In the genomic region with DNA sequence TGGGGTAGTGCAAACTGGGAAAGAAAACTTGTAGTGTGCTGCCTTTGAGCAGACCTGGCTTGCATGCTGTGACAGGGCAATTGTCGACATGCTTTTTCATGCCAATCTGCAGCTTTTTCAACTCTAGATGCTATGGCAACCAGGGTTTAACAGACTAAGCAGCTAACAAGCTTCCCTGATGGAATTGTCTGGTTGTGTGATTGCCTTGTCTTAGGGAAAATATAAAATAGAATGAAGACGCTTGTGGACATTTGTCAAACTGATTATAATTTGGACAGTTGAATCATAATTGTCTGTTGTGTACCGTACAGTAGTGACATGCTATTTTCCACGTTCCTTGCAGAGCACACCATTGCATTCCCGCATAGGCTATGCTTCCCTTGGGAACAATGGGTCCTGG, we compare ENCODE assay signal across 27 cellular contexts.
A peak's percentile ranks its signal among the peaks of the same experiment; 100 is the strongest.
DNase-seq lines count a peak whose midpoint lies in the region; ATAC-seq, FAIRE-seq and TF ChIP-seq lines count a peak whose summit lies in the region.
"Had no signal": no experiment of that assay in that cellular context is flagged by ENCODE, and none has a peak within 500 bp of the region (broad histone marks: within the 10 kb centered on the region; RNA-seq: fewer than 3 reads in every experiment).

No MANE protein-coding gene starts in this region.

- H3K9me1 ChIP-seq in K562 (ENCODE audit: control insufficient read depth, insufficient read depth, low read length) = no peaks in the 10 kb centered on the region

- H3K36me3 Mint-ChIP-seq in MCF 10A (ENCODE audit: insufficient read depth, unreplicated experiment) = no peaks in the 10 kb centered on the region
- H3K36me3 Mint-ChIP-seq: T-cell had no signal

- BruUV-seq in mammary epithelial cell (replicated peaks; lab: Mats Ljungman, UMichigan) (no TSS peak), MCF 10A (replicated peaks; lab: Mats Ljungman, UMichigan) (no TSS peak), K562 (replicated peaks; lab: Mats Ljungman, UMichigan) (no TSS peak)

- dilution Hi-C loops in mammary epithelial cell (cut with HindIII; ENCODE audit: low sequenced_read_pairs) = no loop called here

- TF ChIP-seq CTCF in mammary epithelial cell (conservative IDR thresholded peaks at IDR 0.05 in 1 of 2, IDR thresholded peaks at IDR 0.05 in 1 of 2; ENCODE audit: extremely low read depth in 1 of 2, insufficient read depth in 1 of 2, low read depth in 1 of 2, low read length in 2 of 2) (no peak), MCF 10A (IDR thresholded peaks at IDR 0.05; ENCODE audit: unreplicated experiment) (no peak), K562 (IDR thresholded peaks at IDR 0.05 in 2 of 3, conservative IDR thresholded peaks at IDR 0.05 in 1 of 3; ENCODE audit: insufficient read depth in 2 of 3, low read depth in 1 of 3, low read length in 3 of 3) (no peak), transverse colon (IDR thresholded peaks at IDR 0.05) (no peak), hepatocyte (IDR thresholded peaks at IDR 0.05; ENCODE audit: poor library complexity) (no peak)

- no peaks in the 10 kb centered on the region for H3K9me2 ChIP-seq in hepatocyte (replicated peaks; ENCODE audit: insufficient read depth)

- TF ChIP-seq EP300 in K562 (IDR thresholded peaks at IDR 0.05; ENCODE audit: low read length) (no peak), transverse colon (IDR thresholded peaks at IDR 0.05; ENCODE audit: low read depth) (no peak)

- H3K27me3 ChIP-seq in mammary epithelial cell (ENCODE audit: insufficient read depth, low read length) (no peaks in the 10 kb centered on the region), K562 (ENCODE audit: control insufficient read depth in 2 of 2, insufficient read depth in 2 of 2, low read length in 2 of 2) (no peaks in the 10 kb centered on the region), transverse colon (no peaks in the 10 kb centered on the region), hepatocyte (no peaks in the 10 kb centered on the region)
- H3K27me3 ChIP-seq: thyroid gland had no signal

- H3K36me3 ChIP-seq in mammary epithelial cell (ENCODE audit: insufficient read depth, low read length) (no peaks in the 10 kb centered on the region), K562 (ENCODE audit: control insufficient read depth, insufficient read depth, low read length) (no peaks in the 10 kb centered on the region), transverse colon (no peaks in the 10 kb centered on the region), hepatocyte (replicated peaks; ENCODE audit: insufficient read depth, low read depth) (no peaks in the 10 kb centered on the region)
- H3K36me3 ChIP-seq: thyroid gland had no signal

- H4K20me1 ChIP-seq in mammary epithelial cell (ENCODE audit: insufficient read depth, low read length) (no peaks in the 10 kb centered on the region), K562 (replicated peaks; ENCODE audit: control insufficient read depth, insufficient read depth, low read length) (no peaks in the 10 kb centered on the region), hepatocyte (ENCODE audit: insufficient read depth, poor library complexity, severe bottlenecking) (no peaks in the 10 kb centered on the region)

- H3K4me3 ChIP-seq in mammary epithelial cell (replicated peaks in 1 of 3; ENCODE audit: insufficient read depth in 1 of 3, low read depth in 2 of 3, low read length in 3 of 3) = no peak overlapping the region
- H3K4me3 ChIP-seq in K562 = no peak overlapping the region
- no peak overlapping the region for H3K4me3 ChIP-seq in transverse colon
- no peak overlapping the region for H3K4me3 ChIP-seq in hepatocyte
- H3K4me3 ChIP-seq: coronary artery, PC-9, smooth muscle cell, thyroid gland had no signal

- H3K27ac ChIP-seq in mammary epithelial cell (ENCODE audit: insufficient read depth, low read depth, low read length) (no peak overlapping the region), K562 (ENCODE audit: extremely low read depth, low read depth, low read length) (no peak overlapping the region), transverse colon (no peak overlapping the region), hepatocyte (no peak overlapping the region)
- H3K27ac ChIP-seq: coronary artery, PC-9, thyroid gland had no signal

- H3K4me2 ChIP-seq in mammary epithelial cell (ENCODE audit: insufficient read depth, low read depth, low read length) (no peak overlapping the region), K562 (ENCODE audit: insufficient read depth, low read length) (no peak overlapping the region), hepatocyte (no peak overlapping the region)
- H3K4me2 ChIP-seq: PC-9, smooth muscle cell had no signal

- H2AFZ ChIP-seq in mammary epithelial cell (ENCODE audit: low read depth, low read length) (no peak overlapping the region), K562 (ENCODE audit: low read depth, low read length) (no peak overlapping the region), hepatocyte (no peak overlapping the region)
- H2AFZ ChIP-seq: PC-9 had no signal

- intact Hi-C loops in mammary epithelial cell (cut with micrococcal nuclease) = no loop called here
- intact Hi-C loops in MCF 10A (cut with micrococcal nuclease) = no loop called here
- intact Hi-C loops in K562 (cut with micrococcal nuclease) = no loop called here
- intact Hi-C loops in transverse colon (cut with DNase I; ENCODE audit: low total_unique reads) = no loop called here

- no peaks in the 10 kb centered on the region for H3K9me3 Mint-ChIP-seq in MCF 10A (ENCODE audit: unreplicated experiment)

- H3K4me1 ChIP-seq in mammary epithelial cell (ENCODE audit: insufficient read depth, low read length) = no peaks in the 10 kb centered on the region
- H3K4me1 ChIP-seq in K562 (replicated peaks in 1 of 2; ENCODE audit: control insufficient read depth in 2 of 2, insufficient read depth in 2 of 2, low read length in 2 of 2) = no peaks in the 10 kb centered on the region
- no peaks in the 10 kb centered on the region for H3K4me1 ChIP-seq in transverse colon
- H3K4me1 ChIP-seq in hepatocyte (ENCODE audit: insufficient read depth) = no peaks in the 10 kb centered on the region
- H3K4me1 ChIP-seq: thyroid gland had no signal

- H3K9ac ChIP-seq in mammary epithelial cell (ENCODE audit: insufficient read depth, low read length) (peak overlapping the region; percentile 5), K562 (ENCODE audit: insufficient read depth in 1 of 2, low read depth in 2 of 2, low read length in 2 of 2) (no peak overlapping the region)

- no peak overlapping the region for H3K4me3 Mint-ChIP-seq in MCF 10A (ENCODE audit: unreplicated experiment)
- H3K4me3 Mint-ChIP-seq: activated CD8-positive, alpha-beta T cell treated with anti-CD3 and anti-CD28 coated beads, Interleukin-2, amount 10 ng/mL, durations not matched to agents 7 days and 5 days; B cell; T-cell had no signal

- peak; percentile 19 for FAIRE-seq in K562 (lab: Jason Lieb, UNC)
- FAIRE-seq: endometrium had no signal

- no peaks in the 10 kb centered on the region for H3K9me3 ChIP-seq in mammary epithelial cell (replicated peaks; ENCODE audit: insufficient read depth, low read length)
- H3K9me3 ChIP-seq in K562 (replicated peaks; ENCODE audit: control insufficient read depth, insufficient read depth, low read depth, low read length) = no peaks in the 10 kb centered on the region
- no peaks in the 10 kb centered on the region for H3K9me3 ChIP-seq in transverse colon
- no peaks in the 10 kb centered on the region for H3K9me3 ChIP-seq in hepatocyte (ENCODE audit: low read depth)
- H3K9me3 ChIP-seq: thyroid gland had no signal

- H3K4me1 Mint-ChIP-seq in MCF 10A (ENCODE audit: insufficient read depth, unreplicated experiment) = no peaks in the 10 kb centered on the region
- H3K4me1 Mint-ChIP-seq: B cell, T-cell had no signal

- TF ChIP-seq RAD21 in K562 (CRISPR knock-in tag; conservative IDR thresholded peaks at IDR 0.05 in 1 of 2, IDR thresholded peaks at IDR 0.05 in 1 of 2) = no peak

- peaks cover 88% of the 10 kb centered on the region for H3K27me3 Mint-ChIP-seq in MCF 10A (ENCODE audit: insufficient read depth, unreplicated experiment)
- H3K27me3 Mint-ChIP-seq: B cell, T-cell had no signal

- 14% methylated on average over 5 of the region's 5 CpGs for WGBS in mammary epithelial cell (ENCODE audit: low coverage, missing lambda C conversion rate)
- whole genome bisulfite sequencing in K562 (ENCODE audit: insufficient coverage, low coverage, missing lambda C conversion rate) = 90% methylated on average over 4 of the region's 5 CpGs
- 50 to 76% methylated on average over 5 of the region's 5 CpGs for WGBS in transverse colon (ENCODE audit: low coverage in 1 of 2), 2 donors
- WGBS in hepatocyte (ENCODE audit: low lambda C conversion rate, missing lambda C conversion rate) = 77% methylated on average over 5 of the region's 5 CpGs

- CTCF ChIA-PET in mammary epithelial cell (lab: Charles Lee; ENCODE audit: low non-redundant PET) = no interaction called here
- CTCF ChIA-PET in MCF 10A (lab: Yijun Ruan, JAX) = no interaction called here
- CTCF ChIA-PET in K562 (lab: Yijun Ruan, JAX; ENCODE audit: low intra/inter-chr PET ratio) = no interaction called here

- POLR2A ChIA-PET in MCF 10A (lab: Yijun Ruan, JAX) (interaction anchor here (0.5 kb wide), 1 partner anchor 1627 kb away, joined by 3 read pairs; no protein-coding TSS in a partner anchor), K562 (lab: Yijun Ruan, JAX) (interaction anchor here (0.6 kb wide), 1 partner anchor 10 kb away, joined by 4 read pairs; no protein-coding TSS in a partner anchor)

- DNase-seq in mammary epithelial cell = no peak
- DNase-seq in MCF 10A (ENCODE audit: unreplicated experiment) = no peak
- peak; percentile 77 for DNase-seq in NCI-H2227 (lab: John Stamatoyannopoulos, UW; ENCODE audit: unreplicated experiment)
- no peak for DNase-seq in K562 (ENCODE audit: extremely low read depth in 1 of 4, low spot score in 3 of 4)
- DNase-seq in transverse colon = no peak
- no peak for DNase-seq in A172 (ENCODE audit: low spot score)
- no peak for DNase-seq in hepatocyte (ENCODE audit: low spot score)
- no peak for DNase-seq in superior temporal gyrus (ENCODE audit: extremely low spot score)
- DNase-seq: 8988T; activated CD8-positive, alpha-beta T cell treated with anti-CD3 and anti-CD28 coated beads, Interleukin-2, amount 10 ng/mL, durations not matched to agents 7 days and 5 days; DMS79; Kasumi-1; left colon; mesendoderm; NCI-H1105; NCI-H526; PC-9; SIG-M5; stimulated activated CD4-positive, alpha-beta T cell treated with anti-CD3 and anti-CD28 coated beads, Interleukin-2, amount 100 ng/mL, for 48 hours; stimulated activated naive CD4-positive, alpha-beta T cell; T-cell; thyroid gland had no signal

- in situ Hi-C loops in mammary epithelial cell (cut with MboI; ENCODE audit: low sequenced_read_pairs in 2 of 2) (no loop called here), K562 (cut with MboI) (no loop called here), transverse colon (cut with MboI; ENCODE audit: low pct_ligation_motif_present in 1 of 4, low pct_unique_long_range_greater_than_20kb in 1 of 4, low sequenced_read_pairs in 3 of 4) (no loop called here)

- no peak overlapping the region for H3K27ac Mint-ChIP-seq in MCF 10A (ENCODE audit: low read depth, unreplicated experiment)
- H3K27ac Mint-ChIP-seq: activated CD8-positive, alpha-beta T cell treated with anti-CD3 and anti-CD28 coated beads, Interleukin-2, amount 10 ng/mL, durations not matched to agents 7 days and 5 days; B cell; T-cell had no signal

- TF ChIP-seq POLR2A in K562 (conservative IDR thresholded peaks at IDR 0.05) (no peak), transverse colon (IDR thresholded peaks at IDR 0.05) (no peak)

- no peaks in the 10 kb centered on the region for H3K79me2 ChIP-seq in mammary epithelial cell (ENCODE audit: insufficient read depth, low read length)
- no peaks in the 10 kb centered on the region for H3K79me2 ChIP-seq in K562 (ENCODE audit: control insufficient read depth, insufficient read depth, low read length)
- H3K79me2 ChIP-seq in hepatocyte = no peaks in the 10 kb centered on the region

- ATAC-seq in K562 = no peak
- ATAC-seq: activated CD4-positive, CD25-positive, alpha-beta regulatory T cell treated with anti-CD3 and anti-CD28 coated beads, Interleukin-2, amount 50 U/mL, for 24 hours; activated CD8-positive, alpha-beta T cell treated with anti-CD3 and anti-CD28 coated beads, Interleukin-2, amount 10 ng/mL, durations not matched to agents 7 days and 5 days; left colon; T-cell had no signal
